Comparison of ENCODE assay signal across 19 cellular contexts in the genomic region with DNA sequence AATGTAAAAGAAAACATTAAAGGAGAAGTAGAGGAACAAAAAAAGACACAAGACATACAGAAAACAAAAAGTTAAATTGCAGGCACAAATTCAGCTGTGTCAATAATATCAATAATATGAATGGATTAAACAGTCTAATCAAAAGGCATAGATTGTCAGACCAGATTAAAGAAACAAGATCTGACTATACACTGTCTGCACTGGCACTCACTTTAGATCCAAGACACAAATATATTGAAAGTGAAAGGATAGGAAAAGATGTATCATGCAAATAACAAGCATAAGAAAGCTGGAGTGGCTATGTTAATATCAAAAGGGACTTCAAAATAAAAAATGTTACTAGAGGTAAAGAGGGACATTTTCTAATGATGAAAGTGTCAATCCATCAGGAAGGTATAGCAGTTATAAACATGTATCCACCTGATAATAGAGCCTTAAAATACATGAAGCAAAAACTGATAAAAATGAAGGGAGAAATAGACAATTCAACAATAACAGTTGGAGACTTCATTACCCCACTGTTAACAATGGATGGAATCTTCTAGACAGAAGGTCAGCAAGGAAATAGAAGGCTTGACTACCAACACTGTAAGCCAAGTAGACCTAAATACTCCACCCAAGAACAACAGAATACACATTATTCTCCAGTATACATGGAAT.
"Had no signal": no experiment of that assay in that cellular context is flagged by ENCODE, and none has a peak within 500 bp of the region (broad histone marks: within the 10 kb centered on the region; RNA-seq: fewer than 3 reads in every experiment).

No MANE protein-coding gene starts in this region.

- H3K4me1 ChIP-seq: colonic mucosa, left lung, tibial nerve, vagina had no signal

- H3K27me3 Mint-ChIP-seq: activated CD8-positive, alpha-beta memory T cell treated with anti-CD3 and anti-CD28 coated beads, Interleukin-2, amount 10 ng/mL, durations not matched to agents 7 days and 5 days; natural killer cell treated with Interleukin-12 subunit alpha and Interleukin-12 subunit beta and Interleukin-15 and Interleukin-18, amount 100 ng/mL, for 72 hours; stimulated activated naive B cell treated with anti-CD40 and anti-IgM and Interleukin-4, amounts not matched to agents 10 μg/mL and 1 μg/mL and 100 μg/mL, for 72 hours had no signal

- H3K27ac Mint-ChIP-seq: activated CD8-positive, alpha-beta memory T cell treated with anti-CD3 and anti-CD28 coated beads, Interleukin-2, amount 10 ng/mL, durations not matched to agents 7 days and 5 days; stimulated activated naive B cell treated with anti-CD40 and anti-IgM and Interleukin-4, amounts not matched to agents 10 μg/mL and 1 μg/mL and 100 μg/mL, for 72 hours; WTC11 had no signal

- H3K9me3 Mint-ChIP-seq: natural killer cell treated with Interleukin-12 subunit alpha and Interleukin-12 subunit beta and Interleukin-15 and Interleukin-18, amount 100 ng/mL, for 72 hours; stimulated activated naive B cell treated with anti-CD40 and anti-IgM and Interleukin-4, amounts not matched to agents 10 μg/mL and 1 μg/mL and 100 μg/mL, for 72 hours; WTC11 had no signal

- H3K27me3 ChIP-seq: colonic mucosa, left lung, tibial nerve, vagina had no signal

- DNase-seq: activated CD4-positive, alpha-beta T cell treated with anti-CD3 and anti-CD28 coated beads, Interleukin-2, amount 50 U/mL, for 1 hour; activated CD8-positive, alpha-beta memory T cell treated with anti-CD3 and anti-CD28 coated beads, Interleukin-2, amount 10 ng/mL, durations not matched to agents 7 days and 5 days; activated gamma-delta T cell; activated T-cell treated with anti-CD3 and anti-CD28 coated beads, Interleukin-2, amount 50 U/mL, for 1 hour; central memory CD4-positive, alpha-beta T cell; colonic mucosa; foreskin fibroblast; hippocampal formation; kidney; left lung; mesenchymal stem cell; posterior cingulate gyrus; retina; stimulated activated naive B cell treated with anti-CD40 and anti-IgM and Interleukin-4, amounts not matched to agents 10 μg/mL and 1 μg/mL and 100 μg/mL, for 72 hours; substantia nigra had no signal

- H3K9me3 ChIP-seq: colonic mucosa, left lung, vagina had no signal

- ATAC-seq: activated CD8-positive, alpha-beta memory T cell treated with anti-CD3 and anti-CD28 coated beads, Interleukin-2, amount 10 ng/mL, durations not matched to agents 7 days and 5 days; natural killer cell treated with Interleukin-12 subunit alpha and Interleukin-12 subunit beta and Interleukin-15 and Interleukin-18, amount 100 ng/mL, for 72 hours; stimulated activated naive B cell treated with anti-CD40 and anti-IgM and Interleukin-4, amounts not matched to agents 10 μg/mL and 1 μg/mL and 100 μg/mL, for 72 hours; WTC11 had no signal

- H3K4me3 ChIP-seq: colonic mucosa, left lung, tibial nerve, vagina had no signal

- H3K36me3 ChIP-seq: colonic mucosa, left lung, tibial nerve, vagina had no signal

- H3K4me3 Mint-ChIP-seq: activated CD8-positive, alpha-beta memory T cell treated with anti-CD3 and anti-CD28 coated beads, Interleukin-2, amount 10 ng/mL, durations not matched to agents 7 days and 5 days; natural killer cell treated with Interleukin-12 subunit alpha and Interleukin-12 subunit beta and Interleukin-15 and Interleukin-18, amount 100 ng/mL, for 72 hours; stimulated activated naive B cell treated with anti-CD40 and anti-IgM and Interleukin-4, amounts not matched to agents 10 μg/mL and 1 μg/mL and 100 μg/mL, for 72 hours; WTC11 had no signal

- H3K27ac ChIP-seq: colonic mucosa, left lung, tibial nerve, vagina had no signal

- H3K36me3 Mint-ChIP-seq: WTC11 had no signal
